ENCODE assay signal across 1 cellular context in genomic region chr6:27847706-27848105, GRCh38.
TF ChIP-seq lines count a peak whose summit lies in the region.

No MANE protein-coding gene starts in this region.

TF ChIP-seq in IMR-90, 13 proteins besides CTCF, POLR2A, EP300 and RAD21 (continued from another document):
- TF ChIP-seq SMC3 (IDR thresholded peaks at IDR 0.05; ENCODE audit: low read depth, low read length), result no peak
- TF ChIP-seq, protein P1, sequence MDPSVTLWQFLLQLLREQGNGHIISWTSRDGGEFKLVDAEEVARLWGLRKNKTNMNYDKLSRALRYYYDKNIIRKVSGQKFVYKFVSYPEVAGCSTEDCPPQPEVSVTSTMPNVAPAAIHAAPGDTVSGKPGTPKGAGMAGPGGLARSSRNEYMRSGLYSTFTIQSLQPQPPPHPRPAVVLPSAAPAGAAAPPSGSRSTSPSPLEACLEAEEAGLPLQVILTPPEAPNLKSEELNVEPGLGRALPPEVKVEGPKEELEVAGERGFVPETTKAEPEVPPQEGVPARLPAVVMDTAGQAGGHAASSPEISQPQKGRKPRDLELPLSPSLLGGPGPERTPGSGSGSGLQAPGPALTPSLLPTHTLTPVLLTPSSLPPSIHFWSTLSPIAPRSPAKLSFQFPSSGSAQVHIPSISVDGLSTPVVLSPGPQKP (IDR thresholded peaks at IDR 0.05; ENCODE audit: borderline replicate concordance, low read depth, low read length), result no peak
- TF ChIP-seq MAZ (IDR thresholded peaks at IDR 0.05; ENCODE audit: borderline replicate concordance, low read depth, low read length), result no peak
- no peak for TF ChIP-seq CHD1 (IDR thresholded peaks at IDR 0.05; ENCODE audit: low read depth, low read length)
- no peak for TF ChIP-seq NFE2L2 (IDR thresholded peaks at IDR 0.05; ENCODE audit: low read depth, low read length)
- no peak for TF ChIP-seq BHLHE40 (IDR thresholded peaks at IDR 0.05; ENCODE audit: low read depth, low read length)
